ENCODE assay signal across 1 cellular context in the genomic region with DNA sequence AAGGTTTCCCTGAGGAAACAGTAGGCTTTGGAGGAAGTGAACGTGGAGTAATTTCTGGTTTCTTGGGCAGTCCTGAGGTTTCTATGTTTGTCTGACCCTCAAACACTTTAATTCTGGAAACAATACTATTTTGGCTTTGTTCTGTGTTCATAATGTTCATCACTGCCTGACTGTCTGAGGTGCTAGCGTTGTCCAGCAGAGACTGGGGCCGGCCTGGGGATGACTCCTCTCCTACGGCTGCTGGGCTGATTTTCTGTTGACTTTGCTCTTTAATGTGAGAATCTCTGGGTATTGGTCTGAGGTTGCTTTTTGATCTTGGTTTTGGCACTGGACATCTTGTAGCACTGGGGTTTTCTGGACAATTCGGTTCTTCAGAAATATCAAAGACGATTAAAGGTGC.
TF ChIP-seq lines count a peak whose summit lies in the region.

No MANE protein-coding gene starts in this region.

TF ChIP-seq in IMR-90, 13 proteins besides CTCF, POLR2A, EP300 and RAD21:
- TF ChIP-seq MAZ (IDR thresholded peaks at IDR 0.05; ENCODE audit: borderline replicate concordance, low read depth, low read length): no peak
- no peak for TF ChIP-seq CEBPB (IDR thresholded peaks at IDR 0.05; ENCODE audit: low read depth, low read length)
- TF ChIP-seq MXI1 (IDR thresholded peaks at IDR 0.05; ENCODE audit: borderline replicate concordance, low read depth, low read length): no peak
- TF ChIP-seq, protein P1, sequence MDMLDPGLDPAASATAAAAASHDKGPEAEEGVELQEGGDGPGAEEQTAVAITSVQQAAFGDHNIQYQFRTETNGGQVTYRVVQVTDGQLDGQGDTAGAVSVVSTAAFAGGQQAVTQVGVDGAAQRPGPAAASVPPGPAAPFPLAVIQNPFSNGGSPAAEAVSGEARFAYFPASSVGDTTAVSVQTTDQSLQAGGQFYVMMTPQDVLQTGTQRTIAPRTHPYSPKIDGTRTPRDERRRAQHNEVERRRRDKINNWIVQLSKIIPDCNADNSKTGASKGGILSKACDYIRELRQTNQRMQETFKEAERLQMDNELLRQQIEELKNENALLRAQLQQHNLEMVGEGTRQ (IDR thresholded peaks at IDR 0.05; ENCODE audit: low read depth, low read length): no peak
- no peak for TF ChIP-seq RCOR1 (IDR thresholded peaks at IDR 0.05; ENCODE audit: insufficient replicate concordance, low read length)
- no peak for TF ChIP-seq NFE2L2 (IDR thresholded peaks at IDR 0.05; ENCODE audit: low read depth, low read length)
- no peak for TF ChIP-seq BHLHE40 (IDR thresholded peaks at IDR 0.05; ENCODE audit: low read depth, low read length)
- no peak for TF ChIP-seq CHD1 (IDR thresholded peaks at IDR 0.05; ENCODE audit: low read depth, low read length)
- no peak for TF ChIP-seq SMC3 (IDR thresholded peaks at IDR 0.05; ENCODE audit: low read depth, low read length)
- no peak for TF ChIP-seq MAFK (IDR thresholded peaks at IDR 0.05; ENCODE audit: low read depth, low read length)
- TF ChIP-seq RFX5 (IDR thresholded peaks at IDR 0.05; ENCODE audit: low read depth, low read length): no peak
- TF ChIP-seq, protein P2, sequence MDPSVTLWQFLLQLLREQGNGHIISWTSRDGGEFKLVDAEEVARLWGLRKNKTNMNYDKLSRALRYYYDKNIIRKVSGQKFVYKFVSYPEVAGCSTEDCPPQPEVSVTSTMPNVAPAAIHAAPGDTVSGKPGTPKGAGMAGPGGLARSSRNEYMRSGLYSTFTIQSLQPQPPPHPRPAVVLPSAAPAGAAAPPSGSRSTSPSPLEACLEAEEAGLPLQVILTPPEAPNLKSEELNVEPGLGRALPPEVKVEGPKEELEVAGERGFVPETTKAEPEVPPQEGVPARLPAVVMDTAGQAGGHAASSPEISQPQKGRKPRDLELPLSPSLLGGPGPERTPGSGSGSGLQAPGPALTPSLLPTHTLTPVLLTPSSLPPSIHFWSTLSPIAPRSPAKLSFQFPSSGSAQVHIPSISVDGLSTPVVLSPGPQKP (IDR thresholded peaks at IDR 0.05; ENCODE audit: borderline replicate concordance, low read depth, low read length): no peak
- TF ChIP-seq FOS (IDR thresholded peaks at IDR 0.05; ENCODE audit: low read depth, low read length): no peak
